Comparison of ENCODE assay signal across 9 cellular contexts in genomic region chr18:79405781-79406575, GRCh38. TPM values are rescaled to one million over a fixed set of nuclear protein-coding genes. Genes with fewer than 3 reads are reported as not detected.
DNase-seq lines count a peak whose midpoint lies in the region; ATAC-seq and TF ChIP-seq lines count a peak whose summit lies in the region.
"Had no signal": no experiment of that assay in that cellular context is flagged by ENCODE, and none has a peak within 500 bp of the region (broad histone marks: within the 10 kb centered on the region; RNA-seq: fewer than 3 reads in every experiment).

No MANE protein-coding gene starts in this region.

- peaks cover 8% of the 10 kb centered on the region for H3K36me3 Mint-ChIP-seq in activated naive CD8-positive, alpha-beta T cell
- H3K36me3 Mint-ChIP-seq in naive B cell = peaks cover 0 to 13% of the 10 kb centered on the region in 2 donors

- peak overlapping the region; percentile 87 for H3K4me3 Mint-ChIP-seq in activated naive CD8-positive, alpha-beta T cell
- H3K4me3 Mint-ChIP-seq in naive B cell = peak overlapping the region; percentile 77 to 91 (median 88)
- peak overlapping the region; percentile 70 to 94 for H3K4me3 Mint-ChIP-seq in stimulated activated naive CD8-positive, alpha-beta T cell treated with anti-CD3 and anti-CD28 coated beads, Interleukin-15, amount 100 ng/mL, for 72 hours

- DNase-seq in T follicular helper cell (ENCODE audit: low read depth) (peak; percentile 89), naive B cell (peak; percentile 96), cerebellar cortex (ENCODE audit: low spot score) (no peak), NCI-H128 (lab: John Stamatoyannopoulos, UW; ENCODE audit: unreplicated experiment) (no peak)
- peak; percentile 72 to 92 for DNase-seq in stimulated activated naive CD8-positive, alpha-beta T cell treated with anti-CD3 and anti-CD28 coated beads, Interleukin-15, amount 100 ng/mL, for 72 hours

- peak; percentile 46 for TF ChIP-seq POLR2A in GM15510 (IDR thresholded peaks at IDR 0.05; ENCODE audit: borderline replicate concordance, extremely low read depth, insufficient read length)

- H3K27me3 Mint-ChIP-seq in activated naive CD8-positive, alpha-beta T cell = no peaks in the 10 kb centered on the region
- H3K27me3 Mint-ChIP-seq in naive B cell = no peaks in the 10 kb centered on the region
- no peaks in the 10 kb centered on the region for H3K27me3 Mint-ChIP-seq in stimulated activated naive CD8-positive, alpha-beta T cell treated with anti-CD3 and anti-CD28 coated beads, Interleukin-15, amount 100 ng/mL, for 72 hours

- no peaks in the 10 kb centered on the region for H3K9me3 Mint-ChIP-seq in activated naive CD8-positive, alpha-beta T cell (ENCODE audit: low read depth)
- no peaks in the 10 kb centered on the region for H3K9me3 Mint-ChIP-seq in naive B cell
- H3K9me3 Mint-ChIP-seq in stimulated activated naive CD8-positive, alpha-beta T cell treated with anti-CD3 and anti-CD28 coated beads, Interleukin-15, amount 100 ng/mL, for 72 hours = no peaks in the 10 kb centered on the region

- ATAC-seq in HG02763 (IDR thresholded peaks at IDR 0.05; ENCODE audit: unreplicated experiment) (peak; percentile 74), naive B cell (ENCODE audit: low read depth in 2 of 2) (peak; percentile 87)
- ATAC-seq in stimulated activated naive CD8-positive, alpha-beta T cell treated with anti-CD3 and anti-CD28 coated beads, Interleukin-15, amount 100 ng/mL, for 72 hours = peak; percentile 95
- ATAC-seq: HCT116 had no signal

- H3K27ac Mint-ChIP-seq in activated naive CD8-positive, alpha-beta T cell = peak overlapping the region; percentile 98
- peak overlapping the region in 5 of 6 donors; percentile 99 to 100 (median 99) for H3K27ac Mint-ChIP-seq in naive B cell
- H3K27ac Mint-ChIP-seq in stimulated activated naive CD8-positive, alpha-beta T cell treated with anti-CD3 and anti-CD28 coated beads, Interleukin-15, amount 100 ng/mL, for 72 hours = peak overlapping the region; percentile 92 to 94

- peaks cover 57% of the 10 kb centered on the region for H3K4me1 Mint-ChIP-seq in activated naive CD8-positive, alpha-beta T cell (ENCODE audit: low read depth)
- peaks cover 47 to 70% (median 63%) of the 10 kb centered on the region in 3 donors for H3K4me1 Mint-ChIP-seq in naive B cell
- peaks cover 71% of the 10 kb centered on the region for H3K4me1 Mint-ChIP-seq in stimulated activated naive CD8-positive, alpha-beta T cell treated with anti-CD3 and anti-CD28 coated beads, Interleukin-15, amount 100 ng/mL, for 72 hours

RNA-seq across cellular contexts. Expression of gene NFATC1, which starts 10.2 kb away (rescaled TPM):
- 10 to 100 TPM; 35.7 to 77.8 (median 51.1) TPM for polyA plus RNA-seq in naive B cell (ENCODE audit: low read depth in 6 of 6)

Comparison
In these comparisons a context has a peak if more than half of its experiments do, and no peak if none do; other contexts are left out.
1. DNase-seq: peak in T follicular helper cell (single experiment), naive B cell (single experiment) and stimulated activated naive CD8-positive, alpha-beta T cell treated with anti-CD3 and anti-CD28 coated beads, Interleukin-15, amount 100 ng/mL, for 72 hours (2 of 2); none in cerebellar cortex (single experiment) and NCI-H128 (single experiment).
2. Peak in every context shown above with its lines, with median percentiles within 50 percentile points of each other: ATAC-seq, H3K27ac Mint-ChIP-seq and H3K4me3 Mint-ChIP-seq.